ENCODE assay signal across 15 cellular contexts in genomic region chr6:110980227-110980626, GRCh38. TPM values are rescaled to one million over a fixed set of nuclear protein-coding genes. Genes with fewer than 3 reads are reported as not detected.
A peak's percentile ranks its signal among the peaks of the same experiment; 100 is the strongest.
DNase-seq lines count a peak whose midpoint lies in the region; ATAC-seq and TF ChIP-seq lines count a peak whose summit lies in the region.
"Had no signal": no experiment of that assay in that cellular context is flagged by ENCODE, and none has a peak within 500 bp of the region (broad histone marks: within the 10 kb centered on the region; RNA-seq: fewer than 3 reads in every experiment).

No MANE protein-coding gene starts in this region.

- BruUV-seq in MCF 10A (replicated peaks; lab: Mats Ljungman, UMichigan), result no TSS peak

- peak overlapping the region; percentile 99 for H3K4me3 Mint-ChIP-seq in MCF 10A (ENCODE audit: unreplicated experiment)
- H3K4me3 Mint-ChIP-seq in WTC11, result peak overlapping the region; percentile 95
- H3K4me3 Mint-ChIP-seq in effector memory CD8-positive, alpha-beta T cell, result peak overlapping the region; percentile 99
- peak overlapping the region; percentile 99 for H3K4me3 Mint-ChIP-seq in type B pancreatic cell
- H3K4me3 Mint-ChIP-seq in CD14-positive monocyte, result no peak overlapping the region

- H3K27me3 Mint-ChIP-seq in MCF 10A (ENCODE audit: insufficient read depth, unreplicated experiment) (no peaks in the 10 kb centered on the region), WTC11 (ENCODE audit: low read depth) (peaks cover 2% of the 10 kb centered on the region; the same call in 1 of the 2 replicates), type B pancreatic cell (no peaks in the 10 kb centered on the region), CD14-positive monocyte (ENCODE audit: low read depth in 3 of 3) (peaks cover 0 to 2% (median 0%) of the 10 kb centered on the region in 3 donors)
- no peaks in the 10 kb centered on the region for H3K27me3 Mint-ChIP-seq in effector memory CD8-positive, alpha-beta T cell

- no peak overlapping the region for H3K27ac ChIP-seq in breast epithelium
- H3K27ac ChIP-seq: left lung had no signal

- H3K36me3 ChIP-seq in breast epithelium, result no peaks in the 10 kb centered on the region

- H3K36me3 Mint-ChIP-seq in MCF 10A (ENCODE audit: insufficient read depth, unreplicated experiment) (peaks cover 19% of the 10 kb centered on the region), WTC11 (peaks cover 31% of the 10 kb centered on the region), type B pancreatic cell (peaks cover 35% of the 10 kb centered on the region), CD14-positive monocyte (peaks cover 0 to 6% of the 10 kb centered on the region in 2 donors)
- H3K36me3 Mint-ChIP-seq in effector memory CD8-positive, alpha-beta T cell (ENCODE audit: insufficient read depth), result peaks cover 38% of the 10 kb centered on the region

- POLR2A ChIA-PET in MCF 10A (lab: Yijun Ruan, JAX), result interaction anchor here (0.8 kb wide), 1 partner anchor 22 kb away, joined by 3 read pairs; the partner anchor contains the start of gene GTF3C6
- POLR2A ChIA-PET in WTC11 (lab: Charles Lee), result no interaction called here

- intact Hi-C loops in MCF 10A (cut with micrococcal nuclease) (no loop called here), breast epithelium (cut with DNase I; ENCODE audit: low total_unique reads) (no loop called here), CD14-positive monocyte (cut with micrococcal nuclease) (loop anchor here in 1 of 2 donors (2.0 to 10.0 kb wide), 2 partner anchors 21 to 295 kb away; partner anchors contain the start of gene GTF3C6)

- H3K9me3 ChIP-seq in breast epithelium, result no peaks in the 10 kb centered on the region
- H3K9me3 ChIP-seq: left lung had no signal

- no peak for DNase-seq in MCF 10A (ENCODE audit: unreplicated experiment)
- DNase-seq in breast epithelium (ENCODE audit: low spot score in 2 of 2), result no peak
- no peak for DNase-seq in WTC11 (ENCODE audit: low spot score)
- DNase-seq in effector memory CD8-positive, alpha-beta T cell, result no peak
- no peak for DNase-seq in type B pancreatic cell (ENCODE audit: extremely low spot score, unreplicated experiment)
- DNase-seq in CD14-positive monocyte (ENCODE audit: low spot score), result no peak
- no peak for DNase-seq in NCI-H510A (lab: John Stamatoyannopoulos, UW)
- DNase-seq in iPS-NIHi7 (ENCODE audit: extremely low spot score), result no peak
- DNase-seq: activated gamma-delta T cell treated with Interleukin-2 at 50 U/mL for 16 hours; caudate nucleus; KBM-7; left lung; NCI-H1105; NK-92 treated with Interleukin-12 subunit alpha and Interleukin-12 subunit beta, amount 100 ng/mL, for 24 hours had no signal

- H3K9me3 Mint-ChIP-seq in MCF 10A (ENCODE audit: unreplicated experiment), result no peaks in the 10 kb centered on the region
- peaks cover 24% of the 10 kb centered on the region for H3K9me3 Mint-ChIP-seq in WTC11
- no peaks in the 10 kb centered on the region for H3K9me3 Mint-ChIP-seq in effector memory CD8-positive, alpha-beta T cell
- no peaks in the 10 kb centered on the region for H3K9me3 Mint-ChIP-seq in type B pancreatic cell
- peaks cover 0 to 4% (median 0%) of the 10 kb centered on the region in 7 donors for H3K9me3 Mint-ChIP-seq in CD14-positive monocyte

- no peak for ATAC-seq in WTC11
- ATAC-seq in effector memory CD8-positive, alpha-beta T cell (replicated peaks), result no peak
- ATAC-seq: left lung, Right ventricle myocardium inferior had no signal

- no peaks in the 10 kb centered on the region for H3K4me1 ChIP-seq in breast epithelium

- TF ChIP-seq CTCF in MCF 10A (IDR thresholded peaks at IDR 0.05; ENCODE audit: unreplicated experiment), result no peak
- TF ChIP-seq CTCF in breast epithelium (IDR thresholded peaks at IDR 0.05), result no peak
- TF ChIP-seq CTCF in WTC11 (IDR thresholded peaks at IDR 0.05), result no peak
- TF ChIP-seq CTCF in type B pancreatic cell (conservative IDR thresholded peaks at IDR 0.05), result no peak
- no peak for TF ChIP-seq CTCF in CD14-positive monocyte (IDR thresholded peaks at IDR 0.05)

- no peak overlapping the region for H3K27ac Mint-ChIP-seq in MCF 10A (ENCODE audit: low read depth, unreplicated experiment)
- no peak overlapping the region for H3K27ac Mint-ChIP-seq in WTC11
- peak overlapping the region; percentile 99 to 100 for H3K27ac Mint-ChIP-seq in effector memory CD8-positive, alpha-beta T cell
- peak overlapping the region; percentile 99 for H3K27ac Mint-ChIP-seq in type B pancreatic cell
- peak overlapping the region in 1 of 7 donors; percentile 48 for H3K27ac Mint-ChIP-seq in CD14-positive monocyte

- CTCF ChIA-PET in MCF 10A (lab: Yijun Ruan, JAX) (no interaction called here), WTC11 (lab: Charles Lee) (no interaction called here)

- no peak overlapping the region for H3K4me3 ChIP-seq in breast epithelium

- TF ChIP-seq POLR2A in breast epithelium (IDR thresholded peaks at IDR 0.05), result no peak

- peaks cover 10% of the 10 kb centered on the region for H3K4me1 Mint-ChIP-seq in MCF 10A (ENCODE audit: insufficient read depth, unreplicated experiment)
- peaks cover 17% of the 10 kb centered on the region for H3K4me1 Mint-ChIP-seq in WTC11
- H3K4me1 Mint-ChIP-seq in effector memory CD8-positive, alpha-beta T cell (ENCODE audit: low read depth in 2 of 2), result peaks cover 25 to 36% of the 10 kb centered on the region in 2 donors
- H3K4me1 Mint-ChIP-seq in type B pancreatic cell (ENCODE audit: unreplicated experiment), result peaks cover 12% of the 10 kb centered on the region
- H3K4me1 Mint-ChIP-seq in CD14-positive monocyte, result peaks cover 21% of the 10 kb centered on the region

- no peaks in the 10 kb centered on the region for H3K27me3 ChIP-seq in breast epithelium
- H3K27me3 ChIP-seq: left lung had no signal

TF ChIP-seq in WTC11, 78 proteins besides CTCF, POLR2A, EP300 and RAD21 (continues in another document):
- TF ChIP-seq RELA (CRISPR knock-in tag; IDR thresholded peaks at IDR 0.05; ENCODE audit: borderline replicate concordance), result no peak
- no peak for TF ChIP-seq ZNF219 (CRISPR knock-in tag; IDR thresholded peaks at IDR 0.05; ENCODE audit: borderline replicate concordance)
- TF ChIP-seq, protein P1, sequence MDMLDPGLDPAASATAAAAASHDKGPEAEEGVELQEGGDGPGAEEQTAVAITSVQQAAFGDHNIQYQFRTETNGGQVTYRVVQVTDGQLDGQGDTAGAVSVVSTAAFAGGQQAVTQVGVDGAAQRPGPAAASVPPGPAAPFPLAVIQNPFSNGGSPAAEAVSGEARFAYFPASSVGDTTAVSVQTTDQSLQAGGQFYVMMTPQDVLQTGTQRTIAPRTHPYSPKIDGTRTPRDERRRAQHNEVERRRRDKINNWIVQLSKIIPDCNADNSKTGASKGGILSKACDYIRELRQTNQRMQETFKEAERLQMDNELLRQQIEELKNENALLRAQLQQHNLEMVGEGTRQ (CRISPR knock-in tag; IDR thresholded peaks at IDR 0.05), result no peak
- no peak for TF ChIP-seq ZNF317 (CRISPR knock-in tag; IDR thresholded peaks at IDR 0.05; ENCODE audit: borderline replicate concordance, low read depth)
- no peak for TF ChIP-seq ZNF263 (CRISPR knock-in tag; IDR thresholded peaks at IDR 0.05; ENCODE audit: low read depth)
- TF ChIP-seq MLX (CRISPR knock-in tag; IDR thresholded peaks at IDR 0.05), result no peak
- TF ChIP-seq SMAD4 (CRISPR knock-in tag; IDR thresholded peaks at IDR 0.05), result no peak
- TF ChIP-seq, protein P2, sequence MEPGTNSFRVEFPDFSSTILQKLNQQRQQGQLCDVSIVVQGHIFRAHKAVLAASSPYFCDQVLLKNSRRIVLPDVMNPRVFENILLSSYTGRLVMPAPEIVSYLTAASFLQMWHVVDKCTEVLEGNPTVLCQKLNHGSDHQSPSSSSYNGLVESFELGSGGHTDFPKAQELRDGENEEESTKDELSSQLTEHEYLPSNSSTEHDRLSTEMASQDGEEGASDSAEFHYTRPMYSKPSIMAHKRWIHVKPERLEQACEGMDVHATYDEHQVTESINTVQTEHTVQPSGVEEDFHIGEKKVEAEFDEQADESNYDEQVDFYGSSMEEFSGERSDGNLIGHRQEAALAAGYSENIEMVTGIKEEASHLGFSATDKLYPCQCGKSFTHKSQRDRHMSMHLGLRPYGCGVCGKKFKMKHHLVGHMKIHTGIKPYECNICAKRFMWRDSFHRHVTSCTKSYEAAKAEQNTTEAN (CRISPR knock-in tag; IDR thresholded peaks at IDR 0.05), result no peak
- no peak for TF ChIP-seq ESRRA (CRISPR knock-in tag; IDR thresholded peaks at IDR 0.05; ENCODE audit: borderline replicate concordance)
- TF ChIP-seq, protein P3, sequence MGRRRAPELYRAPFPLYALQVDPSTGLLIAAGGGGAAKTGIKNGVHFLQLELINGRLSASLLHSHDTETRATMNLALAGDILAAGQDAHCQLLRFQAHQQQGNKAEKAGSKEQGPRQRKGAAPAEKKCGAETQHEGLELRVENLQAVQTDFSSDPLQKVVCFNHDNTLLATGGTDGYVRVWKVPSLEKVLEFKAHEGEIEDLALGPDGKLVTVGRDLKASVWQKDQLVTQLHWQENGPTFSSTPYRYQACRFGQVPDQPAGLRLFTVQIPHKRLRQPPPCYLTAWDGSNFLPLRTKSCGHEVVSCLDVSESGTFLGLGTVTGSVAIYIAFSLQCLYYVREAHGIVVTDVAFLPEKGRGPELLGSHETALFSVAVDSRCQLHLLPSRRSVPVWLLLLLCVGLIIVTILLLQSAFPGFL (CRISPR knock-in tag; IDR thresholded peaks at IDR 0.05; ENCODE audit: borderline replicate concordance), result no peak
- no peak for TF ChIP-seq FOXJ3 (CRISPR knock-in tag; IDR thresholded peaks at IDR 0.05; ENCODE audit: borderline replicate concordance)
- no peak for TF ChIP-seq ZNF121 (CRISPR knock-in tag; IDR thresholded peaks at IDR 0.05)

RNA-seq across cellular contexts. Expression of gene RPF2, which starts 1.6 kb away (rescaled TPM):
- total RNA-seq in MCF 10A (2022) (78.8 and 85.4 TPM in 2 replicates), breast epithelium (10 to 100 TPM; 20.9 to 27.9 (median 21.3) TPM), WTC11 (2021) (43.2 to 44.7 TPM (median 43.7 TPM) in 3 replicates), type B pancreatic cell (ENCODE audit: low replicate concordance) (25.2 and 28.8 TPM in 2 replicates)
- polyA plus RNA-seq in CD14-positive monocyte, result 10 to 100 TPM; 11.7 to 13.1 TPM

RNA-seq across cellular contexts. Expression of gene GTF3C6, which starts 21.7 kb away (rescaled TPM):
- total RNA-seq in MCF 10A (2022) (96.8 and 96.9 TPM in 2 replicates), breast epithelium (10 to 100 TPM; 26.6 to 29.6 (median 28.5) TPM), WTC11 (2021) (65.5 to 69.0 TPM (median 67.0 TPM) in 3 replicates), type B pancreatic cell (ENCODE audit: low replicate concordance) (60.4 and 92.9 TPM in 2 replicates)
- polyA plus RNA-seq in CD14-positive monocyte, result 10 to 100 TPM; 91.1 to 93.9 TPM

Comparison
In these comparisons a context has a peak if more than half of its experiments do, and no peak if none do; other contexts are left out.
1. H3K27ac Mint-ChIP-seq: peak in effector memory CD8-positive, alpha-beta T cell (2 of 2) and type B pancreatic cell (single experiment); none in MCF 10A (single experiment) and WTC11 (single experiment).
2. H3K4me3 Mint-ChIP-seq: peak in MCF 10A (single experiment), WTC11 (single experiment), effector memory CD8-positive, alpha-beta T cell (2 of 2) and type B pancreatic cell (single experiment); none in CD14-positive monocyte (0 of 2).